In genomic region chr4:128844931-128845330, GRCh38 we compare ENCODE assay signal across 1 cellular context.
A peak's percentile ranks its signal among the peaks of the same experiment; 100 is the strongest.
TF ChIP-seq lines count a peak whose summit lies in the region.

No MANE protein-coding gene starts in this region.

TF ChIP-seq in HepG2, 621 proteins besides CTCF, POLR2A, EP300 and RAD21 (continues in another document):
- TF ChIP-seq GATAD2A (CRISPR knock-in tag; IDR thresholded peaks at IDR 0.05): peak; percentile 49; the same call in 1 of the 2 replicates
- TF ChIP-seq ARID5B (CRISPR knock-in tag; IDR thresholded peaks at IDR 0.05): peak; percentile 70
- TF ChIP-seq ZFP82 (CRISPR knock-in tag; IDR thresholded peaks at IDR 0.05; ENCODE audit: borderline replicate concordance): no peak
- TF ChIP-seq ATF7-NPFF (CRISPR knock-in tag; IDR thresholded peaks at IDR 0.05; ENCODE audit: low read depth): no peak
- TF ChIP-seq FIP1L1 (IDR thresholded peaks at IDR 0.05; ENCODE audit: borderline replicate concordance, insufficient read depth, low read depth, low read length): no peak
- TF ChIP-seq, protein P1, sequence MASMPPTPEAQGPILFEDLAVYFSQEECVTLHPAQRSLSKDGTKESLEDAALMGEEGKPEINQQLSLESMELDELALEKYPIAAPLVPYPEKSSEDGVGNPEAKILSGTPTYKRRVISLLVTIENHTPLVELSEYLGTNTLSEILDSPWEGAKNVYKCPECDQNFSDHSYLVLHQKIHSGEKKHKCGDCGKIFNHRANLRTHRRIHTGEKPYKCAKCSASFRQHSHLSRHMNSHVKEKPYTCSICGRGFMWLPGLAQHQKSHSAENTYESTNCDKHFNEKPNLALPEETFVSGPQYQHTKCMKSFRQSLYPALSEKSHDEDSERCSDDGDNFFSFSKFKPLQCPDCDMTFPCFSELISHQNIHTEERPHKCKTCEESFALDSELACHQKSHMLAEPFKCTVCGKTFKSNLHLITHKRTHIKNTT (CRISPR knock-in tag; IDR thresholded peaks at IDR 0.05): no peak
- TF ChIP-seq HOXA3 (CRISPR knock-in tag; IDR thresholded peaks at IDR 0.05): peak; percentile 33; the same call in 1 of the 2 replicates
- TF ChIP-seq ZNF263 (CRISPR knock-in tag; IDR thresholded peaks at IDR 0.05): peak; percentile 61; the same call in 1 of the 2 replicates
- no peak for TF ChIP-seq ZNF562 (CRISPR knock-in tag; IDR thresholded peaks at IDR 0.05; ENCODE audit: borderline replicate concordance)
- TF ChIP-seq GMEB2 (CRISPR knock-in tag; IDR thresholded peaks at IDR 0.05; ENCODE audit: low read depth): no peak
- 0 out of 2 replicates have a peak, but pooled peaks have one; percentile 20 for TF ChIP-seq ATF1 (CRISPR knock-in tag; IDR thresholded peaks at IDR 0.05)
- no peak for TF ChIP-seq KLF11 (CRISPR knock-in tag; IDR thresholded peaks at IDR 0.05)
- TF ChIP-seq NRL (CRISPR knock-in tag; IDR thresholded peaks at IDR 0.05; ENCODE audit: borderline replicate concordance): 0 out of 2 replicates have a peak, but pooled peaks have one; percentile 16
- no peak for TF ChIP-seq ZEB1 (IDR thresholded peaks at IDR 0.05; ENCODE audit: insufficient replicate concordance, low read depth)
- no peak for TF ChIP-seq HHEX (CRISPR knock-in tag; IDR thresholded peaks at IDR 0.05)
- no peak for TF ChIP-seq ATRX (CRISPR knock-in tag; IDR thresholded peaks at IDR 0.05; ENCODE audit: borderline replicate concordance)
- TF ChIP-seq ZNF3 (CRISPR knock-in tag; IDR thresholded peaks at IDR 0.05): no peak
- TF ChIP-seq MZF1 (CRISPR knock-in tag; IDR thresholded peaks at IDR 0.05; ENCODE audit: borderline replicate concordance): no peak
- no peak for TF ChIP-seq MTA3 (CRISPR knock-in tag; IDR thresholded peaks at IDR 0.05)
- TF ChIP-seq SRY (CRISPR knock-in tag; IDR thresholded peaks at IDR 0.05): no peak
- peak; percentile 53 for TF ChIP-seq BCL6 (CRISPR knock-in tag; IDR thresholded peaks at IDR 0.05)
- TF ChIP-seq RARA (CRISPR knock-in tag; IDR thresholded peaks at IDR 0.05): peak; percentile 41; the same call in 1 of the 2 replicates
- TF ChIP-seq SALL1 (CRISPR knock-in tag; IDR thresholded peaks at IDR 0.05): peak; percentile 22; the same call in 1 of the 2 replicates
- peak; percentile 43; the same call in 1 of the 2 replicates for TF ChIP-seq FOXP4 (CRISPR knock-in tag; IDR thresholded peaks at IDR 0.05)
- no peak for TF ChIP-seq NFIB (CRISPR knock-in tag; IDR thresholded peaks at IDR 0.05; ENCODE audit: borderline replicate concordance)
- TF ChIP-seq KDM3A (CRISPR knock-in tag; IDR thresholded peaks at IDR 0.05; ENCODE audit: low read depth): no peak
- TF ChIP-seq ISL2 (CRISPR knock-in tag; IDR thresholded peaks at IDR 0.05): peak; percentile 28; the same call in 1 of the 2 replicates
- no peak for TF ChIP-seq ZUFSP (CRISPR knock-in tag; IDR thresholded peaks at IDR 0.05; ENCODE audit: borderline replicate concordance)
- peak; percentile 31; the same call in 1 of the 2 replicates for TF ChIP-seq HNF4A (CRISPR knock-in tag; IDR thresholded peaks at IDR 0.05)
- TF ChIP-seq FOXA1 (IDR thresholded peaks at IDR 0.05): no peak
- TF ChIP-seq FOXA1 (CRISPR knock-in tag; IDR thresholded peaks at IDR 0.05): peak; percentile 54
- no peak for TF ChIP-seq RBAK (CRISPR knock-in tag; IDR thresholded peaks at IDR 0.05)
- TF ChIP-seq, protein P2, sequence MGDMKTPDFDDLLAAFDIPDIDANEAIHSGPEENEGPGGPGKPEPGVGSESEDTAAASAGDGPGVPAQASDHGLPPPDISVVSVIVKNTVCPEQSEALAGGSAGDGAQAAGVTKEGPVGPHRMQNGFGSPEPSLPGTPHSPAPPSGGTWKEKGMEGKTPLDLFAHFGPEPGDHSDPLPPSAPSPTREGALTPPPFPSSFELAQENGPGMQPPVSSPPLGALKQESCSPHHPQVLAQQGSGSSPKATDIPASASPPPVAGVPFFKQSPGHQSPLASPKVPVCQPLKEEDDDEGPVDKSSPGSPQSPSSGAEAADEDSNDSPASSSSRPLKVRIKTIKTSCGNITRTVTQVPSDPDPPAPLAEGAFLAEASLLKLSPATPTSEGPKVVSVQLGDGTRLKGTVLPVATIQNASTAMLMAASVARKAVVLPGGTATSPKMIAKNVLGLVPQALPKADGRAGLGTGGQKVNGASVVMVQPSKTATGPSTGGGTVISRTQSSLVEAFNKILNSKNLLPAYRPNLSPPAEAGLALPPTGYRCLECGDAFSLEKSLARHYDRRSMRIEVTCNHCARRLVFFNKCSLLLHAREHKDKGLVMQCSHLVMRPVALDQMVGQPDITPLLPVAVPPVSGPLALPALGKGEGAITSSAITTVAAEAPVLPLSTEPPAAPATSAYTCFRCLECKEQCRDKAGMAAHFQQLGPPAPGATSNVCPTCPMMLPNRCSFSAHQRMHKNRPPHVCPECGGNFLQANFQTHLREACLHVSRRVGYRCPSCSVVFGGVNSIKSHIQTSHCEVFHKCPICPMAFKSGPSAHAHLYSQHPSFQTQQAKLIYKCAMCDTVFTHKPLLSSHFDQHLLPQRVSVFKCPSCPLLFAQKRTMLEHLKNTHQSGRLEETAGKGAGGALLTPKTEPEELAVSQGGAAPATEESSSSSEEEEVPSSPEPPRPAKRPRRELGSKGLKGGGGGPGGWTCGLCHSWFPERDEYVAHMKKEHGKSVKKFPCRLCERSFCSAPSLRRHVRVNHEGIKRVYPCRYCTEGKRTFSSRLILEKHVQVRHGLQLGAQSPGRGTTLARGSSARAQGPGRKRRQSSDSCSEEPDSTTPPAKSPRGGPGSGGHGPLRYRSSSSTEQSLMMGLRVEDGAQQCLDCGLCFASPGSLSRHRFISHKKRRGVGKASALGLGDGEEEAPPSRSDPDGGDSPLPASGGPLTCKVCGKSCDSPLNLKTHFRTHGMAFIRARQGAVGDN (CRISPR knock-in tag; IDR thresholded peaks at IDR 0.05): peak; percentile 43
- peak; percentile 45; the same call in 1 of the 2 replicates for TF ChIP-seq FOXA3 (CRISPR knock-in tag; IDR thresholded peaks at IDR 0.05)
- no peak for TF ChIP-seq TFDP2 (CRISPR knock-in tag; IDR thresholded peaks at IDR 0.05)
- TF ChIP-seq FOXO1 (CRISPR knock-in tag; IDR thresholded peaks at IDR 0.05): 0 out of 2 replicates have a peak, but pooled peaks have one; percentile 31
- TF ChIP-seq AHR (CRISPR knock-in tag; IDR thresholded peaks at IDR 0.05): no peak
- no peak for TF ChIP-seq XBP1 (CRISPR knock-in tag; IDR thresholded peaks at IDR 0.05)
- no peak for TF ChIP-seq ZNF101 (CRISPR knock-in tag; IDR thresholded peaks at IDR 0.05; ENCODE audit: borderline replicate concordance, low read depth)
- TF ChIP-seq TSC22D2 (CRISPR knock-in tag; IDR thresholded peaks at IDR 0.05; ENCODE audit: borderline replicate concordance): no peak
- TF ChIP-seq SOX13 (IDR thresholded peaks at IDR 0.05): no peak
- TF ChIP-seq SOX13 (CRISPR knock-in tag; conservative IDR thresholded peaks at IDR 0.05 in 1 of 2, IDR thresholded peaks at IDR 0.05 in 1 of 2): peak in 1 of 2 experiments; percentile 43; a peak in 1 of 4 replicates
- TF ChIP-seq MYNN (CRISPR knock-in tag; IDR thresholded peaks at IDR 0.05; ENCODE audit: low read depth): no peak
